In the genomic region with DNA sequence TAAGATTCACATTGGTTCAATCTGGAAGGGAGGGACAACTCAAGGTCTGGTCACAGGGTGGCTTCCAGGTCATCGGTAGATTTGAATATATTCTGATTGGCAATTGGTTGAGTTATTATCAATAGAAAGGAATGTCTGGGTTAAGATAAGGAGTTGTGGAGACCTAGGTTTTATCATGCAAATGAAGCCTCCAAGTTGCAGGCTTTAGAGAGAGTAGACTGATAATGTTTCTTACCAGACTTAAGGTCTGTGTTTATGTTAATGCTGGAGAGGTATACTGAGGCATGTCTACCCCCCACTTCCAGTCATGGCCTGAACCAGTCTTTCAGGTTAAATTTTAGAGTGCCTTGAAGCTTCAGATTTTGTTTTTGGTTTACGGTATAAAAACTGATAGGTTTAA, we compare ENCODE assay signal across 24 cellular contexts.
"Had no signal": no experiment of that assay in that cellular context is flagged by ENCODE, and none has a peak within 500 bp of the region (broad histone marks: within the 10 kb centered on the region; RNA-seq: fewer than 3 reads in every experiment).

No MANE protein-coding gene starts in this region.

- H3K9me3 ChIP-seq: right lobe of liver, thoracic aorta, uterus had no signal

- H3K4me3 ChIP-seq: left ventricle myocardium inferior, lung, right lobe of liver, skin epidermis, thoracic aorta, uterus had no signal

- DNase-seq: activated CD4-positive, alpha-beta T cell treated with anti-CD3 and anti-CD28 coated beads, Interleukin-2, amount 50 U/mL, for 1 hour; activated CD8-positive, alpha-beta T cell treated with anti-CD3 and anti-CD28 coated beads for 36 hours; activated effector memory CD4-positive, alpha-beta T cell treated with anti-CD3 and anti-CD28 coated beads, Interleukin-2, amount 50 U/mL, for 16 hours; activated naive CD4-positive, alpha-beta T cell treated with anti-CD3 and anti-CD28 coated beads, Interleukin-2, amount 10 ng/mL, durations not matched to agents 7 days and 5 days; amniotic stem cell; brain microvascular endothelial cell; cortex of kidney; foreskin keratinocyte; islet precursor cell; left ventricle myocardium inferior; posterior cingulate gyrus; right lobe of liver; stimulated activated CD4-positive, alpha-beta T cell treated with anti-CD3 and anti-CD28 coated beads, Interleukin-12 subunit alpha, Interleukin-12 subunit beta, amount 100 ng/mL, for 4 hours; stimulated activated CD4-positive, alpha-beta T cell treated with anti-CD3 and anti-CD28 coated beads, Interleukin-4, amount 100 ng/mL, for 1 hour; T-helper 9 cell; uterus had no signal

- H3K27ac Mint-ChIP-seq: activated CD8-positive, alpha-beta T cell treated with anti-CD3 and anti-CD28 coated beads for 36 hours; activated naive CD4-positive, alpha-beta T cell treated with anti-CD3 and anti-CD28 coated beads, Interleukin-2, amount 10 ng/mL, durations not matched to agents 7 days and 5 days; nephron; stimulated activated naive CD8-positive, alpha-beta T cell treated with anti-CD3 and anti-CD28 coated beads, Interleukin-15, Interleukin-2, amounts not matched to agents 100 ng/mL and 50 ng/mL, for 24 hours; T-helper 1 cell treated with Interleukin-12 subunit alpha and Interleukin-12 subunit beta and Interleukin-4 antibody, amounts not matched to agents 30 μg/mL and 1 μg/mL, for 36 hours; type B pancreatic cell had no signal

- H3K27me3 Mint-ChIP-seq: activated CD8-positive, alpha-beta T cell treated with anti-CD3 and anti-CD28 coated beads for 36 hours; activated naive CD4-positive, alpha-beta T cell treated with anti-CD3 and anti-CD28 coated beads, Interleukin-2, amount 10 ng/mL, durations not matched to agents 7 days and 5 days; stimulated activated naive CD8-positive, alpha-beta T cell treated with anti-CD3 and anti-CD28 coated beads, Interleukin-15, Interleukin-2, amounts not matched to agents 100 ng/mL and 50 ng/mL, for 24 hours; type B pancreatic cell had no signal

- ATAC-seq: activated CD8-positive, alpha-beta T cell treated with anti-CD3 and anti-CD28 coated beads for 36 hours; esophagus mucosa; foreskin keratinocyte; right lobe of liver had no signal

- H3K27me3 ChIP-seq: brain microvascular endothelial cell, foreskin keratinocyte, right lobe of liver, uterus had no signal

- H3K4me1 ChIP-seq: uterus had no signal

- H3K36me3 ChIP-seq: brain microvascular endothelial cell, left ventricle myocardium inferior, right lobe of liver, thoracic aorta, uterus had no signal

- H3K4me3 Mint-ChIP-seq: activated CD8-positive, alpha-beta T cell treated with anti-CD3 and anti-CD28 coated beads for 36 hours; activated naive CD4-positive, alpha-beta T cell treated with anti-CD3 and anti-CD28 coated beads, Interleukin-2, amount 10 ng/mL, durations not matched to agents 7 days and 5 days; nephron; stimulated activated naive CD8-positive, alpha-beta T cell treated with anti-CD3 and anti-CD28 coated beads, Interleukin-15, Interleukin-2, amounts not matched to agents 100 ng/mL and 50 ng/mL, for 24 hours; T-helper 1 cell treated with Interleukin-12 subunit alpha and Interleukin-12 subunit beta and Interleukin-4 antibody, amounts not matched to agents 30 μg/mL and 1 μg/mL, for 36 hours; type B pancreatic cell had no signal

- H3K27ac ChIP-seq: brain microvascular endothelial cell, foreskin keratinocyte, left ventricle myocardium inferior, right lobe of liver, skin epidermis, thoracic aorta, uterus had no signal
